1 cellular context compared by ENCODE assay signal in genomic region chr5:58016329-58016728, GRCh38.
TF ChIP-seq lines count a peak whose summit lies in the region.

No MANE protein-coding gene starts in this region.

TF ChIP-seq in GM23338, 12 proteins besides CTCF, POLR2A, EP300 and RAD21 (continued from another document):
- TF ChIP-seq ZNF462 (CRISPR knock-in tag; IDR thresholded peaks at IDR 0.05) (no peak), ZNF114 (CRISPR knock-in tag; IDR thresholded peaks at IDR 0.05) (no peak)
